In genomic region chr1:1440941-1441888, GRCh38 we compare ENCODE assay signal across 8 cellular contexts. TPM values are rescaled to one million over a fixed set of nuclear protein-coding genes. Genes with fewer than 3 reads are reported as not detected.
DNase-seq lines count a peak whose midpoint lies in the region; ATAC-seq and TF ChIP-seq lines count a peak whose summit lies in the region.

No MANE protein-coding gene starts in this region.

- H3K27me3 ChIP-seq in adrenal gland = no peaks in the 10 kb centered on the region

- TF ChIP-seq POLR2A in adrenal gland (IDR thresholded peaks at IDR 0.05) = no peak

- WGBS in adrenal gland, 4 donors = 18 to 35% (median 27%) methylated on average over 2 to 29 of the region's 29 CpGs

- no peaks in the 10 kb centered on the region for H3K36me3 ChIP-seq in adrenal gland (replicated peaks in 1 of 2)

- peak; percentile 71 to 92 (median 82) for TF ChIP-seq CTCF in adrenal gland (IDR thresholded peaks at IDR 0.05)

- no peaks in the 10 kb centered on the region for H3K9me3 ChIP-seq in adrenal gland (replicated peaks in 1 of 3)

- H3K27ac ChIP-seq in adrenal gland = no peak overlapping the region

- DNase-seq in SKM-1 treated with dmso at 0.1 percent for 144 hours (lab: John Stamatoyannopoulos, UW; ENCODE audit: unreplicated experiment) = peak; percentile 19
- DNase-seq in SKM-1 (lab: John Stamatoyannopoulos, UW; ENCODE audit: unreplicated experiment) = no peak
- DNase-seq in adrenal gland = peak in 5 of 7 donors; percentile 48 to 63 (median 59)
- DNase-seq in iPS-NIHi11 (ENCODE audit: low spot score) = peak; percentile 92
- DNase-seq in stimulated activated CD4-positive, alpha-beta T cell treated with anti-CD3 and anti-CD28 coated beads, Interleukin-2, amount 100 ng/mL, for 48 hours = peak; percentile 63 to 68
- no peak for DNase-seq in NCI-H1092 treated with DMSO at 0.1 percent for 48 hours (lab: John Stamatoyannopoulos, UW)
- no peak for DNase-seq in NCI-H1092 (lab: John Stamatoyannopoulos, UW)

- peak; percentile 67 for ATAC-seq in SK-N-SH treated with all-trans-retinoic acid at 6 μM for 48 hours

- no peak overlapping the region for H3K4me3 ChIP-seq in adrenal gland

- intact Hi-C loops in adrenal gland (cut with DNase I) = no loop called here

- H3K4me1 ChIP-seq in adrenal gland (replicated peaks in 1 of 2) = peaks cover 4 to 7% of the 10 kb centered on the region in 2 donors

TF ChIP-seq in SK-N-SH treated with all-trans-retinoic acid at 6 μM for 48 hours, 23 proteins besides CTCF, POLR2A, EP300 and RAD21:
- TF ChIP-seq GLIS3 (CRISPR knock-in tag; IDR thresholded peaks at IDR 0.05) (no peak), CSDC2 (CRISPR knock-in tag; IDR thresholded peaks at IDR 0.05) (no peak), ZC3H10 (CRISPR knock-in tag; IDR thresholded peaks at IDR 0.05) (no peak), TCF4 (CRISPR knock-in tag; IDR thresholded peaks at IDR 0.05; ENCODE audit: borderline replicate concordance) (no peak), ZFP3 (CRISPR knock-in tag; IDR thresholded peaks at IDR 0.05) (no peak), POU6F1 (CRISPR knock-in tag; IDR thresholded peaks at IDR 0.05; ENCODE audit: borderline replicate concordance, low read depth) (no peak), ARNTL (CRISPR knock-in tag; IDR thresholded peaks at IDR 0.05; ENCODE audit: borderline replicate concordance, low read depth) (no peak), ZNF8 (CRISPR knock-in tag; IDR thresholded peaks at IDR 0.05) (no peak), TSHZ2 (CRISPR knock-in tag; IDR thresholded peaks at IDR 0.05) (no peak), ZNF70 (CRISPR knock-in tag; IDR thresholded peaks at IDR 0.05) (no peak)

RNA-seq across cellular contexts. Expression of gene VWA1, which starts 5.7 kb away (rescaled TPM):
- 10 to 100 TPM; 14.8 to 49.0 (median 30.6) TPM for total RNA-seq in adrenal gland
- polyA plus RNA-seq in adrenal gland = 10 to 100 TPM in 2 of 3 donors, under 1 TPM in 1; 0.99 to 39.3 (median 25.9) TPM

RNA-seq across cellular contexts. Expression of gene ATAD3C, which starts 8.3 kb away (rescaled TPM):
- total RNA-seq in adrenal gland = 1 to 10 TPM in 2 of 8 donors, under 1 TPM in 3, not detected in 3; under 0.01 to 1.4 (median 0.69) TPM
- polyA plus RNA-seq in adrenal gland = 1 to 10 TPM in 1 of 3 donors, under 1 TPM in 2; 0.09 to 1.2 (median 0.72) TPM

RNA-seq across cellular contexts. Expression of gene ANKRD65, which starts 20.1 kb away (rescaled TPM):
- total RNA-seq in adrenal gland = 1 to 10 TPM in 5 of 8 donors, under 1 TPM in 3; 0.39 to 2.6 (median 1.6) TPM
- 1 to 10 TPM in 2 of 3 donors, under 1 TPM in 1; 0.53 to 3.4 (median 2.2) TPM for polyA plus RNA-seq in adrenal gland

RNA-seq across cellular contexts. Expression of gene ATAD3B, which starts 30.4 kb away (rescaled TPM):
- total RNA-seq in adrenal gland = 10 to 100 TPM in 6 of 8 donors, 1 to 10 TPM in 2; 6.3 to 30.3 (median 13.3) TPM
- polyA plus RNA-seq in adrenal gland = 100 to 1,000 TPM in 1 of 3 donors, 10 to 100 TPM in 1, 1 to 10 TPM in 1; 5.3 to 109 (median 48.4) TPM

RNA-seq across cellular contexts. Expression of gene MRPL20, which starts 34.1 kb away (rescaled TPM):
- 100 to 1,000 TPM in 7 of 8 donors, 10 to 100 TPM in 1; 98.9 to 276 (median 158) TPM for total RNA-seq in adrenal gland
- polyA plus RNA-seq in adrenal gland = 100 to 1,000 TPM; 116 to 175 (median 134) TPM

Comparison
In these comparisons a context has a peak if more than half of its experiments do, and no peak if none do; other contexts are left out.
1. DNase-seq: peak in SKM-1 treated with dmso at 0.1 percent for 144 hours (single experiment), adrenal gland (5 of 7), iPS-NIHi11 (single experiment) and stimulated activated CD4-positive, alpha-beta T cell treated with anti-CD3 and anti-CD28 coated beads, Interleukin-2, amount 100 ng/mL, for 48 hours (2 of 2); none in SKM-1 (single experiment), NCI-H1092 treated with DMSO at 0.1 percent for 48 hours (single experiment) and NCI-H1092 (single experiment).